Comparison of ENCODE assay signal across 20 cellular contexts in genomic region chr7:140688341-140688740, GRCh38. TPM values are rescaled to one million over a fixed set of nuclear protein-coding genes. Genes with fewer than 3 reads are reported as not detected.
DNase-seq lines count a peak whose midpoint lies in the region; ATAC-seq, FAIRE-seq and TF ChIP-seq lines count a peak whose summit lies in the region.
"Had no signal": no experiment of that assay in that cellular context is flagged by ENCODE, and none has a peak within 500 bp of the region (broad histone marks: within the 10 kb centered on the region; RNA-seq: fewer than 3 reads in every experiment).

No MANE protein-coding gene starts in this region.

- H3K9me3 ChIP-seq in K562 (replicated peaks; ENCODE audit: control insufficient read depth, insufficient read depth, low read depth, low read length), result no peaks in the 10 kb centered on the region
- H3K9me3 ChIP-seq: BLaER1 had no signal

- no peak overlapping the region for H3K4me2 ChIP-seq in K562 (ENCODE audit: insufficient read depth, low read length)
- H3K4me2 ChIP-seq: BLaER1 had no signal

- no peak for TF ChIP-seq POLR2A in K562 (conservative IDR thresholded peaks at IDR 0.05)

- TF ChIP-seq EP300 in K562 (IDR thresholded peaks at IDR 0.05; ENCODE audit: low read length), result no peak

- CTCF ChIA-PET in K562 (lab: Yijun Ruan, JAX; ENCODE audit: low intra/inter-chr PET ratio), result no interaction called here

- H3K9me3 Mint-ChIP-seq in osteocyte (ENCODE audit: unreplicated experiment), result no peaks in the 10 kb centered on the region
- H3K9me3 Mint-ChIP-seq: IgD-negative memory B cell had no signal

- H3K4me3 ChIP-seq in K562, result no peak overlapping the region
- H3K4me3 ChIP-seq: BLaER1, GM23248 had no signal

- BruUV-seq in K562 (replicated peaks; lab: Mats Ljungman, UMichigan), result no TSS peak

- peaks cover 5% of the 10 kb centered on the region; the same call in 1 of the 2 replicates for H4K20me1 ChIP-seq in K562 (replicated peaks; ENCODE audit: control insufficient read depth, insufficient read depth, low read length)
- H4K20me1 ChIP-seq: BLaER1 had no signal

- in situ Hi-C loops in G401 (cut with HindIII; ENCODE audit: low sequenced_read_pairs) (no loop called here), K562 (cut with MboI) (no loop called here)

- peaks cover 5% of the 10 kb centered on the region for H3K4me1 Mint-ChIP-seq in osteocyte (ENCODE audit: unreplicated experiment)
- H3K4me1 Mint-ChIP-seq: CD14-positive monocyte had no signal

- no peaks in the 10 kb centered on the region for H3K27me3 Mint-ChIP-seq in osteocyte (ENCODE audit: unreplicated experiment)
- H3K27me3 Mint-ChIP-seq: CD4-positive, alpha-beta memory T cell; IgD-negative memory B cell had no signal

- peak; percentile 43 for DNase-seq in activated CD8-positive, alpha-beta memory T cell treated with anti-CD3 and anti-CD28 coated beads for 24 hours
- DNase-seq in activated CD8-positive, alpha-beta memory T cell treated with anti-CD3 and anti-CD28 coated beads, Interleukin-2, amount 50 U/mL, for 48 hours, result no peak
- DNase-seq in G401 (ENCODE audit: low spot score), result peak; percentile 14
- no peak for DNase-seq in K562 (ENCODE audit: extremely low read depth in 1 of 4, low spot score in 3 of 4)
- peak; percentile 57 for DNase-seq in osteocyte (ENCODE audit: extremely low spot score, unreplicated experiment)
- DNase-seq in glomerular visceral epithelial cell (ENCODE audit: extremely low spot score), result no peak
- DNase-seq: 8988T; CD4-positive, alpha-beta memory T cell; DMS153; DMS79; GF-D8; GM23248; HCEC 1CT had no signal

- TF ChIP-seq CTCF in K562 (IDR thresholded peaks at IDR 0.05 in 2 of 3, conservative IDR thresholded peaks at IDR 0.05 in 1 of 3; ENCODE audit: insufficient read depth in 2 of 3, low read depth in 1 of 3, low read length in 3 of 3) (no peak), osteocyte (IDR thresholded peaks at IDR 0.05) (no peak)

- intact Hi-C loops in K562 (cut with micrococcal nuclease), result no loop called here

- H2AFZ ChIP-seq in K562 (ENCODE audit: low read depth, low read length), result no peak overlapping the region
- H2AFZ ChIP-seq: GM23248 had no signal

- no peak for TF ChIP-seq RAD21 in K562 (CRISPR knock-in tag; conservative IDR thresholded peaks at IDR 0.05 in 1 of 2, IDR thresholded peaks at IDR 0.05 in 1 of 2)

- H3K27me3 ChIP-seq in K562 (ENCODE audit: control insufficient read depth in 2 of 2, insufficient read depth in 2 of 2, low read length in 2 of 2), result no peaks in the 10 kb centered on the region
- H3K27me3 ChIP-seq: BLaER1 had no signal

- no peak for ATAC-seq in K562
- ATAC-seq in GM18520 (IDR thresholded peaks at IDR 0.05; ENCODE audit: unreplicated experiment), result no peak
- ATAC-seq in HG03097 (IDR thresholded peaks at IDR 0.05; ENCODE audit: low FRiP score, unreplicated experiment), result no peak
- ATAC-seq: HepG2 had no signal

- POLR2A ChIA-PET in K562 (lab: Yijun Ruan, JAX), result interaction anchor here (1.6 kb wide), 1 partner anchor 11 kb away, joined by 5 read pairs; no protein-coding TSS in a partner anchor

- no peak overlapping the region for H3K27ac ChIP-seq in K562 (ENCODE audit: extremely low read depth, low read depth, low read length)
- H3K27ac ChIP-seq: BLaER1, GM23248 had no signal

- no peaks in the 10 kb centered on the region for H3K36me3 ChIP-seq in K562 (ENCODE audit: control insufficient read depth, insufficient read depth, low read length)

- H3K4me3 Mint-ChIP-seq in osteocyte (ENCODE audit: unreplicated experiment), result no peak overlapping the region
- H3K4me3 Mint-ChIP-seq: CD14-positive monocyte; CD4-positive, alpha-beta memory T cell; IgD-negative memory B cell had no signal

- no peaks in the 10 kb centered on the region for H3K79me2 ChIP-seq in K562 (ENCODE audit: control insufficient read depth, insufficient read depth, low read length)

- WGBS in K562 (ENCODE audit: insufficient coverage, low coverage, missing lambda C conversion rate), result 47% methylated on average over 6 of the region's 6 CpGs

- peaks cover 29% of the 10 kb centered on the region for H3K36me3 Mint-ChIP-seq in osteocyte (ENCODE audit: unreplicated experiment)

- H3K9ac ChIP-seq in K562 (ENCODE audit: insufficient read depth in 1 of 2, low read depth in 2 of 2, low read length in 2 of 2), result no peak overlapping the region
- H3K9ac ChIP-seq: BLaER1, GM23248 had no signal

- H3K9me1 ChIP-seq in K562 (ENCODE audit: control insufficient read depth, insufficient read depth, low read length), result no peaks in the 10 kb centered on the region

- peaks cover 0 to 6% of the 10 kb centered on the region in 2 experiments; a peak in 1 of 5 replicates for H3K4me1 ChIP-seq in K562 (replicated peaks in 1 of 2; ENCODE audit: control insufficient read depth in 2 of 2, insufficient read depth in 2 of 2, low read length in 2 of 2)
- H3K4me1 ChIP-seq: BLaER1 had no signal

- no peak for FAIRE-seq in K562 (lab: Jason Lieb, UNC)
- FAIRE-seq: GM19239, HepG2 had no signal

- H3K27ac Mint-ChIP-seq in osteocyte (ENCODE audit: unreplicated experiment), result no peak overlapping the region
- H3K27ac Mint-ChIP-seq: CD14-positive monocyte, IgD-negative memory B cell had no signal

TF ChIP-seq in K562, 482 proteins besides CTCF, POLR2A, EP300 and RAD21:
- TF ChIP-seq ZNF184 (CRISPR knock-in tag; IDR thresholded peaks at IDR 0.05) (0 out of 2 replicates have a peak, but pooled peaks have one; percentile 21), FOXA3 (CRISPR knock-in tag; conservative IDR thresholded peaks at IDR 0.05 in 1 of 2, IDR thresholded peaks at IDR 0.05 in 1 of 2) (no peak)

RNA-seq across cellular contexts. Expression of gene NDUFB2, which starts 8.2 kb away (rescaled TPM):
- 240 and 476 TPM in 2 replicates for total RNA-seq in G401 (2014; rRNA removed; shearing (Covaris generic))
- 79.2 and 130 TPM in 2 replicates for total RNA-seq in K562 (2011; cell fraction: chromatin; rRNA removed; ENCODE audit: low replicate concordance)
- total RNA-seq in K562 (2011; cell fraction: nucleolus; rRNA removed), result 76.4 and 80.7 TPM in 2 replicates
- 109 and 165 TPM in 2 replicates for total RNA-seq in K562 (2011; cell fraction: nucleoplasm; rRNA removed)
- total RNA-seq in K562 (2014; rRNA removed) (303 and 359 TPM in 2 replicates), K562 (2014; rRNA removed; fragmentation: Illumina TruSeq; extraction: Trizol) (320 and 326 TPM in 2 replicates), K562 (2015; rRNA removed; fragmentation: Illumina TruSeq; extraction: Trizol) (273 and 287 TPM in 2 replicates), K562 (2021) (304 and 329 TPM in 2 replicates), osteocyte (177 and 184 TPM in 2 replicates)
- polyA plus RNA-seq in K562 (2011; rRNA removed) (540 and 563 TPM in 2 replicates), K562 (2014; fragmentation: Illumina TruSeq; extraction: Trizol) (220 and 292 TPM in 2 replicates), K562 (2014; fragmentation: Nextera tagmentation; extraction: Ambion mirVana) (1,000 to 10,000 TPM; 1,937 to 2,075 TPM), K562 (2014; rRNA removed) (465 and 510 TPM in 2 replicates)
- polyA plus RNA-seq in K562 (2011; cell fraction: cytosol; rRNA removed), result 1,462 and 1,579 TPM in 2 replicates
- polyA plus RNA-seq in K562 (2011; cell fraction: nucleus; rRNA removed), result 200 and 270 TPM in 2 replicates
- 195 and 484 TPM in 2 replicates for polyA plus RNA-seq in K562 (2012)
- 64.1 and 78.0 TPM in 2 replicates for polyA minus RNA-seq in K562 (2011; rRNA and poly(A)+ RNA removed)
- 36.6 and 38.4 TPM in 2 replicates for polyA minus RNA-seq in K562 (2011; cell fraction: cytosol; rRNA and poly(A)+ RNA removed)
- 20.3 and 43.4 TPM in 2 replicates for polyA minus RNA-seq in K562 (2011; cell fraction: nucleus; rRNA and poly(A)+ RNA removed)

RNA-seq across cellular contexts. Expression of gene ADCK2, which starts 15.6 kb away (rescaled TPM):
- 22.3 and 26.3 TPM in 2 replicates for total RNA-seq in G401 (2014; rRNA removed; shearing (Covaris generic))
- total RNA-seq in K562 (2011; cell fraction: chromatin; rRNA removed; ENCODE audit: low replicate concordance), result 7.9 and 18.9 TPM in 2 replicates
- 18.3 and 25.7 TPM in 2 replicates for total RNA-seq in K562 (2011; cell fraction: nucleolus; rRNA removed)
- total RNA-seq in K562 (2011; cell fraction: nucleoplasm; rRNA removed), result 16.6 and 17.8 TPM in 2 replicates
- total RNA-seq in K562 (2014; rRNA removed) (10.6 and 12.9 TPM in 2 replicates), K562 (2014; rRNA removed; fragmentation: Illumina TruSeq; extraction: Trizol) (9.1 and 10.3 TPM in 2 replicates), K562 (2015; rRNA removed; fragmentation: Illumina TruSeq; extraction: Trizol) (13.3 and 13.8 TPM in 2 replicates), K562 (2021) (13.8 and 14.3 TPM in 2 replicates), osteocyte (25.7 and 26.1 TPM in 2 replicates)
- polyA plus RNA-seq in K562 (2011; rRNA removed) (12.0 and 12.8 TPM in 2 replicates), K562 (2014; fragmentation: Illumina TruSeq; extraction: Trizol) (7.7 and 9.4 TPM in 2 replicates), K562 (2014; fragmentation: Nextera tagmentation; extraction: Ambion mirVana) (1 to 10 TPM in 1 of 2 experiments, under 1 TPM in 1; 0.08 to 1.1 TPM), K562 (2014; rRNA removed) (9.7 and 10.1 TPM in 2 replicates)
- polyA plus RNA-seq in K562 (2011; cell fraction: cytosol; rRNA removed), result 9.7 and 13.6 TPM in 2 replicates
- polyA plus RNA-seq in K562 (2011; cell fraction: nucleus; rRNA removed), result 7.2 and 7.7 TPM in 2 replicates
- 12.2 and 28.1 TPM in 2 replicates for polyA plus RNA-seq in K562 (2012)
- 13.7 and 15.8 TPM in 2 replicates for polyA minus RNA-seq in K562 (2011; rRNA and poly(A)+ RNA removed)
- polyA minus RNA-seq in K562 (2011; cell fraction: cytosol; rRNA and poly(A)+ RNA removed), result 9.4 and 9.5 TPM in 2 replicates
- 5.8 and 8.3 TPM in 2 replicates for polyA minus RNA-seq in K562 (2011; cell fraction: nucleus; rRNA and poly(A)+ RNA removed)

RNA-seq across cellular contexts. Expression of gene DENND2A, which starts 47.7 kb away (rescaled TPM):
- 7.9 and 13.4 TPM in 2 replicates for total RNA-seq in G401 (2014; rRNA removed; shearing (Covaris generic))
- total RNA-seq in K562 (2011; cell fraction: chromatin; rRNA removed; ENCODE audit: low replicate concordance), result not detected in 2 replicates
- total RNA-seq in K562 (2011; cell fraction: nucleolus; rRNA removed), result not detected in 2 replicates
- total RNA-seq in K562 (2011; cell fraction: nucleoplasm; rRNA removed), result not detected in 2 replicates
- total RNA-seq in K562 (2014; rRNA removed) (not detected in 2 replicates), K562 (2014; rRNA removed; fragmentation: Illumina TruSeq; extraction: Trizol) (not detected in 2 replicates), K562 (2015; rRNA removed; fragmentation: Illumina TruSeq; extraction: Trizol) (not detected in 2 replicates), K562 (2021) (0.16 TPM in 1 of 2 replicates, not detected in the other), osteocyte (53.3 and 56.6 TPM in 2 replicates)
- polyA plus RNA-seq in K562 (2011; rRNA removed) (not detected in 2 replicates), K562 (2014; fragmentation: Illumina TruSeq; extraction: Trizol) (not detected in 2 replicates), K562 (2014; fragmentation: Nextera tagmentation; extraction: Ambion mirVana) (not detected), K562 (2014; rRNA removed) (not detected in 2 replicates)
- polyA plus RNA-seq in K562 (2011; cell fraction: cytosol; rRNA removed), result not detected in 2 replicates
- polyA plus RNA-seq in K562 (2011; cell fraction: nucleus; rRNA removed), result 0.18 TPM in 1 of 2 replicates, not detected in the other
- polyA plus RNA-seq in K562 (2012), result not detected in 2 replicates
- not detected in 2 replicates for polyA minus RNA-seq in K562 (2011; rRNA and poly(A)+ RNA removed)
- not detected in 2 replicates for polyA minus RNA-seq in K562 (2011; cell fraction: cytosol; rRNA and poly(A)+ RNA removed)
- not detected in 2 replicates for polyA minus RNA-seq in K562 (2011; cell fraction: nucleus; rRNA and poly(A)+ RNA removed)
- total RNA-seq: CD4-positive, alpha-beta memory T cell; HepG2 had no signal
- polyA plus RNA-seq: CD14-positive monocyte; CD4-positive, alpha-beta memory T cell; HepG2; IgD-negative memory B cell had no signal

Comparison
In these comparisons a context has a peak if more than half of its experiments do, and no peak if none do; other contexts are left out.
1. DNase-seq: peak in activated CD8-positive, alpha-beta memory T cell treated with anti-CD3 and anti-CD28 coated beads for 24 hours (single experiment), G401 (single experiment) and osteocyte (single experiment); none in activated CD8-positive, alpha-beta memory T cell treated with anti-CD3 and anti-CD28 coated beads, Interleukin-2, amount 50 U/mL, for 48 hours (single experiment), K562 (0 of 4) and glomerular visceral epithelial cell (single experiment).